Comparison of ENCODE assay signal across 18 cellular contexts in the genomic region with DNA sequence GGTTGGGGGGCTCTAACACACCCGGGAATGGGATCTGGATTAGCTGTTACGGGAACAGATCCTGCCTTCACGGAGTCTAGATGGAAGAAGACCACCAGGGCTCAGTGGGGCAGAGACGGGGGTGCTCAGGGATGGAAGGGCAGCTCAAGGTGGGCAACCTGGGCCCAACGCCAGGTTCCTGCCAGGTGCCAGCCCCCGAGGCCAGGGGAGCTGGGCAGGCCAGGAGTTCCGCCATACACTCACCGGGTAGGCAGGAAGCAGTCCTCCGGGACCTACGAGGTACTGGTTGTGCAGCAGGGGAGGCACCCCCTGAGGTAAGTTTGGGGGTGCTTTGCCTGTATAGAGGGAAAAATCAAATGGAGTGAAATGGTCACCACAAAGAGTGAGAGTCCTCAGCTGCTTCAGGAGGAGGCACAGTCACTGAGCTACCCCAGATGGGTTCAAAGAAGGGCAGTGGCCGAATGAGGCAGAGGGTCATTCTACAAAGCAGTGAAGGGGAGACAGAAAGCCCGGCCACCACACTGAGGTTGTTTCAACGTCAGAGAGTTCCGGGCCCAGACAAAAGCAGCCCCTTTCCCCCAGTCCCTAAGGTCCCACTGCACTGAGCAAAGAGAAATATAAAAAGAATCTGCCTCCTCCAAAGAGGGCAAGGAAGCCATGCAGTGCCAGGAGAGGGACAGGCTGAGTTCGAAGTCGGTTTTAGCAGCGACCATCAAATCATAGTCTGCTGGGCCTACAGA.
A peak's percentile ranks its signal among the peaks of the same experiment; 100 is the strongest.
DNase-seq lines count a peak whose midpoint lies in the region; ATAC-seq, FAIRE-seq and TF ChIP-seq lines count a peak whose summit lies in the region.
"Had no signal": no experiment of that assay in that cellular context is flagged by ENCODE, and none has a peak within 500 bp of the region (broad histone marks: within the 10 kb centered on the region; RNA-seq: fewer than 3 reads in every experiment).

No MANE protein-coding gene starts in this region.

- H3K9me3 Mint-ChIP-seq in WTC11 = no peaks in the 10 kb centered on the region
- no peaks in the 10 kb centered on the region for H3K9me3 Mint-ChIP-seq in neural crest cell
- H3K9me3 Mint-ChIP-seq: CD8-positive, alpha-beta memory T cell had no signal

- no peak for TF ChIP-seq RAD21 in HepG2 (CRISPR knock-in tag; IDR thresholded peaks at IDR 0.05)

- TF ChIP-seq CTCF in HepG2 (CRISPR knock-in tag; IDR thresholded peaks at IDR 0.05) (no peak), right lobe of liver (IDR thresholded peaks at IDR 0.05) (no peak), WTC11 (IDR thresholded peaks at IDR 0.05) (no peak), neural crest cell (conservative IDR thresholded peaks at IDR 0.05) (no peak), thyroid gland (IDR thresholded peaks at IDR 0.05) (no peak)

- TF ChIP-seq EP300 in HepG2 (IDR thresholded peaks at IDR 0.05; ENCODE audit: low read depth in 2 of 2, low read length in 2 of 2) (no peak), HepG2 (CRISPR knock-in tag; IDR thresholded peaks at IDR 0.05; ENCODE audit: borderline replicate concordance) (no peak)

- WGBS in HepG2 (ENCODE audit: low lambda C conversion rate) = 97% methylated on average over 13 of the region's 17 CpGs
- 89% methylated on average over 7 of the region's 17 CpGs for WGBS in right lobe of liver (ENCODE audit: insufficient coverage, low coverage, low lambda C conversion rate, missing lambda C conversion rate)
- WGBS in thyroid gland, 2 donors = 92 to 95% methylated on average over 16 to 17 of the region's 17 CpGs

- peaks cover 67 to 90% of the 10 kb centered on the region in 2 experiments for H3K36me3 ChIP-seq in HepG2 (replicated peaks in 1 of 2; ENCODE audit: control insufficient read depth in 1 of 2, insufficient read depth in 2 of 2, low read length in 2 of 2)
- H3K36me3 ChIP-seq in right lobe of liver = peaks cover 0 to 52% (median 15%) of the 10 kb centered on the region in 4 donors
- peaks cover 44 to 76% of the 10 kb centered on the region in 2 donors for H3K36me3 ChIP-seq in thyroid gland

- intact Hi-C loops in HepG2 (cut with micrococcal nuclease; ENCODE audit: unreplicated experiment) = no loop called here
- intact Hi-C loops in right lobe of liver (cut with DNase I) = no loop called here
- intact Hi-C loops in thyroid gland (cut with DNase I) = no loop called here

- FAIRE-seq in HepG2 (lab: Jason Lieb, UNC) (no peak), GM19239 (lab: Jason Lieb, UNC) (no peak)

- POLR2A ChIA-PET in HepG2 (lab: Yijun Ruan, JAX) (no interaction called here), WTC11 (lab: Charles Lee) (no interaction called here)

- BruUV-seq in HepG2 (replicated peaks; lab: Mats Ljungman, UMichigan) = no TSS peak

- H3K4me3 ChIP-seq in HepG2 (replicated peaks in 1 of 3; ENCODE audit: insufficient read depth in 1 of 3, low read depth in 2 of 3, low read length in 3 of 3) = no peak overlapping the region
- no peak overlapping the region for H3K4me3 ChIP-seq in right lobe of liver
- H3K4me3 ChIP-seq in thyroid gland (replicated peaks in 1 of 3) = no peak overlapping the region
- H3K4me3 ChIP-seq: Peyer's patch had no signal

- H3K9ac ChIP-seq in HepG2 (ENCODE audit: insufficient read depth, low read depth, low read length) = no peak overlapping the region

- H3K27ac ChIP-seq in HepG2 (ENCODE audit: extremely low read length, insufficient read depth, low read length) (no peak overlapping the region), right lobe of liver (no peak overlapping the region), thyroid gland (no peak overlapping the region)
- H3K27ac ChIP-seq: Peyer's patch had no signal

- CTCF ChIA-PET in HepG2 (lab: Yijun Ruan, JAX; ENCODE audit: low intra/inter-chr PET ratio, low total read pairs) = no interaction called here
- CTCF ChIA-PET in WTC11 (lab: Charles Lee) = interaction anchor here (0.9 to 4.2 kb wide), 3 partner anchors 7 to 189 kb away, joined by 3 to 29 read pairs (median 23); no protein-coding TSS in a partner anchor

- TF ChIP-seq POLR2A in HepG2 (IDR thresholded peaks at IDR 0.05; ENCODE audit: insufficient read depth in 1 of 2, low read depth in 2 of 2, low read length in 2 of 2) (no peak), right lobe of liver (IDR thresholded peaks at IDR 0.05) (no peak), thyroid gland (IDR thresholded peaks at IDR 0.05) (no peak)

- ATAC-seq in HepG2 = no peak
- no peak for ATAC-seq in right lobe of liver
- no peak for ATAC-seq in WTC11
- no peak for ATAC-seq in GM21390 (IDR thresholded peaks at IDR 0.05; ENCODE audit: unreplicated experiment)

- no peak overlapping the region for H2AFZ ChIP-seq in HepG2 (ENCODE audit: low read length)

- no peaks in the 10 kb centered on the region for H3K79me2 ChIP-seq in HepG2 (ENCODE audit: insufficient read depth, low read length)

- in situ Hi-C loops in HepG2 (cut with HindIII; ENCODE audit: extremely low pct_ligation_motif_present, low pct_unique_long_range_greater_than_20kb) = no loop called here

- no peaks in the 10 kb centered on the region for H3K27me3 ChIP-seq in HepG2 (ENCODE audit: control insufficient read depth in 1 of 2, insufficient read depth in 2 of 2, low read length in 2 of 2)
- no peaks in the 10 kb centered on the region for H3K27me3 ChIP-seq in right lobe of liver
- no peaks in the 10 kb centered on the region for H3K27me3 ChIP-seq in thyroid gland
- H3K27me3 ChIP-seq: Peyer's patch had no signal

- DNase-seq in HepG2 (ENCODE audit: low spot score) (no peak), right lobe of liver (no peak), WTC11 (ENCODE audit: low spot score) (no peak), neural crest cell (ENCODE audit: low read depth, low spot score) (no peak), thyroid gland (no peak), GM19239 (ENCODE audit: insufficient read length, low spot score) (no peak)
- DNase-seq: ACHN; CD8-positive, alpha-beta memory T cell; DMS 273 treated with DMSO at 0.1 percent for 48 hours; H7; Karpas-422; NCI-H187 treated with DMSO at 0.1 percent for 48 hours; NCI-H446; NCI-H748 treated with DMSO at 0.1 percent for 48 hours; Peyer's patch; SHP77 had no signal

- H4K20me1 ChIP-seq in HepG2 (ENCODE audit: insufficient read depth, low read length) = no peaks in the 10 kb centered on the region

- no peak overlapping the region for H3K4me2 ChIP-seq in HepG2 (ENCODE audit: low read depth, low read length)

- H3K27ac Mint-ChIP-seq in WTC11 (peak overlapping the region; percentile 72; the same call in 1 of the 2 replicates), neural crest cell (ENCODE audit: unreplicated experiment) (peak overlapping the region; percentile 60)
- H3K27ac Mint-ChIP-seq: B cell had no signal

- H3K9me3 ChIP-seq in HepG2 (ENCODE audit: low read length) (no peaks in the 10 kb centered on the region), right lobe of liver (no peaks in the 10 kb centered on the region), thyroid gland (no peaks in the 10 kb centered on the region)
- H3K9me3 ChIP-seq: Peyer's patch had no signal

- H3K4me1 ChIP-seq in HepG2 (ENCODE audit: insufficient read depth, low read length) (peaks cover 18% of the 10 kb centered on the region), right lobe of liver (peaks cover 0 to 12% (median 0%) of the 10 kb centered on the region in 4 donors), thyroid gland (no peaks in the 10 kb centered on the region)
- H3K4me1 ChIP-seq: Peyer's patch had no signal

- H3K4me3 Mint-ChIP-seq in WTC11 (no peak overlapping the region), neural crest cell (peak overlapping the region; percentile 47)
- H3K4me3 Mint-ChIP-seq: B cell; CD8-positive, alpha-beta memory T cell had no signal

- H3K27me3 Mint-ChIP-seq in WTC11 (ENCODE audit: low read depth) (no peaks in the 10 kb centered on the region), neural crest cell (ENCODE audit: low read depth) (no peaks in the 10 kb centered on the region)
- H3K27me3 Mint-ChIP-seq: B cell; CD8-positive, alpha-beta memory T cell had no signal

- H3K36me3 Mint-ChIP-seq in WTC11 = peaks cover 57% of the 10 kb centered on the region
- peaks cover 21% of the 10 kb centered on the region for H3K36me3 Mint-ChIP-seq in neural crest cell (ENCODE audit: low read depth)

- H3K4me1 Mint-ChIP-seq in WTC11 (no peaks in the 10 kb centered on the region), neural crest cell (no peaks in the 10 kb centered on the region)
- H3K4me1 Mint-ChIP-seq: B cell; CD8-positive, alpha-beta memory T cell had no signal

TF ChIP-seq in HepG2, 621 proteins besides CTCF, POLR2A, EP300 and RAD21:
- TF ChIP-seq RBM22 (optimal IDR thresholded peaks at IDR 0.05; ENCODE audit: low read length) (peak; percentile 32), TP53 (CRISPR knock-in tag; conservative IDR thresholded peaks at IDR 0.05) (no peak)

TF ChIP-seq in WTC11, 78 proteins besides CTCF, POLR2A, EP300 and RAD21 (continues in another document):
- TF ChIP-seq, protein P1, sequence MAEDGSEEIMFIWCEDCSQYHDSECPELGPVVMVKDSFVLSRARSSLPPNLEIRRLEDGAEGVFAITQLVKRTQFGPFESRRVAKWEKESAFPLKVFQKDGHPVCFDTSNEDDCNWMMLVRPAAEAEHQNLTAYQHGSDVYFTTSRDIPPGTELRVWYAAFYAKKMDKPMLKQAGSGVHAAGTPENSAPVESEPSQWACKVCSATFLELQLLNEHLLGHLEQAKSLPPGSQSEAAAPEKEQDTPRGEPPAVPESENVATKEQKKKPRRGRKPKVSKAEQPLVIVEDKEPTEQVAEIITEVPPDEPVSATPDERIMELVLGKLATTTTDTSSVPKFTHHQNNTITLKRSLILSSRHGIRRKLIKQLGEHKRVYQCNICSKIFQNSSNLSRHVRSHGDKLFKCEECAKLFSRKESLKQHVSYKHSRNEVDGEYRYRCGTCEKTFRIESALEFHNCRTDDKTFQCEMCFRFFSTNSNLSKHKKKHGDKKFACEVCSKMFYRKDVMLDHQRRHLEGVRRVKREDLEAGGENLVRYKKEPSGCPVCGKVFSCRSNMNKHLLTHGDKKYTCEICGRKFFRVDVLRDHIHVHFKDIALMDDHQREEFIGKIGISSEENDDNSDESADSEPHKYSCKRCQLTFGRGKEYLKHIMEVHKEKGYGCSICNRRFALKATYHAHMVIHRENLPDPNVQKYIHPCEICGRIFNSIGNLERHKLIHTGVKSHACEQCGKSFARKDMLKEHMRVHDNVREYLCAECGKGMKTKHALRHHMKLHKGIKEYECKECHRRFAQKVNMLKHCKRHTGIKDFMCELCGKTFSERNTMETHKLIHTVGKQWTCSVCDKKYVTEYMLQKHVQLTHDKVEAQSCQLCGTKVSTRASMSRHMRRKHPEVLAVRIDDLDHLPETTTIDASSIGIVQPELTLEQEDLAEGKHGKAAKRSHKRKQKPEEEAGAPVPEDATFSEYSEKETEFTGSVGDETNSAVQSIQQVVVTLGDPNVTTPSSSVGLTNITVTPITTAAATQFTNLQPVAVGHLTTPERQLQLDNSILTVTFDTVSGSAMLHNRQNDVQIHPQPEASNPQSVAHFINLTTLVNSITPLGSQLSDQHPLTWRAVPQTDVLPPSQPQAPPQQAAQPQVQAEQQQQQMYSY (CRISPR knock-in tag; IDR thresholded peaks at IDR 0.05) = no peak
- TF ChIP-seq SP1 (CRISPR knock-in tag; conservative IDR thresholded peaks at IDR 0.05) (no peak), TEAD4 (CRISPR knock-in tag; IDR thresholded peaks at IDR 0.05) (no peak)
